Comparison of ENCODE assay signal across 8 cellular contexts in the genomic region with DNA sequence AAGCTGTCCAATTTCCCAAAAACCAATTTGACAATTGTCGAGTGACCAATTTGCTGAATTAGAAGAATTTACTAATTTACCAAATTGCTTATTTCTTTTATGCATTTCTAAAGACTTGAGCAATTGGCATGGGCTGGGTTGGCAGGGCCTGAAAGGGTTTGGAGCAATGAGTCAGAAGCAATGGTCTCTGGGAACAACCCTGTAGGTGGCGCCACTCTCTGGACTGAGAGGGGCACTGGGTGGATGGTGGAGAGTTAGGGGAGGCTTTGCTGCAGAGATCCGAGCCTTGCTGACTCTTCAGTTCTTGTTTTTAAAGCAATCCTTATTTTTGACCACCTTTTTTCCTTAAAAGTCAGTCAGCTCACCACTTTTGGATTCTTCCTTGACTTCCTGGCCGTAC.
DNase-seq lines count a peak whose midpoint lies in the region; ATAC-seq and TF ChIP-seq lines count a peak whose summit lies in the region.

No MANE protein-coding gene starts in this region.

- ATAC-seq in GM21423 (IDR thresholded peaks at IDR 0.05; ENCODE audit: unreplicated experiment) (no peak), GM19035 (IDR thresholded peaks at IDR 0.05; ENCODE audit: unreplicated experiment) (no peak)

- peak; percentile 70 for TF ChIP-seq CTCF in NB4 (IDR thresholded peaks at IDR 0.05; ENCODE audit: low read depth, low read length)

- H3K4me3 ChIP-seq in NB4 (ENCODE audit: low read depth, low read length), result no peak overlapping the region

- peak; percentile 2 to 3 for DNase-seq in NCI-H2081 (lab: John Stamatoyannopoulos, UW)
- DNase-seq in NCI-H2081 treated with DMSO at 0.1 percent for 48 hours (lab: John Stamatoyannopoulos, UW), result no peak
- peak; percentile 49 for DNase-seq in NB4 (ENCODE audit: low read depth)
- DNase-seq in activated naive CD4-positive, alpha-beta T cell treated with anti-CD3 and anti-CD28 coated beads, Interleukin-2, amount 50 U/mL, for 16 hours, result peak; percentile 32
- peak; percentile 23 for DNase-seq in medulla oblongata (ENCODE audit: extremely low spot score)
- no peak for DNase-seq in effector CD8-positive, alpha-beta T cell (lab: John Stamatoyannopoulos, UW)

- TF ChIP-seq POLR2A in NB4 (IDR thresholded peaks at IDR 0.05; ENCODE audit: extremely low read depth, insufficient read length), result no peak

Comparison
In these comparisons a context has a peak if more than half of its experiments do, and no peak if none do; other contexts are left out.
1. DNase-seq: peak in NCI-H2081 (2 of 2), NB4 (single experiment), activated naive CD4-positive, alpha-beta T cell treated with anti-CD3 and anti-CD28 coated beads, Interleukin-2, amount 50 U/mL, for 16 hours (single experiment) and medulla oblongata (single experiment); none in NCI-H2081 treated with DMSO at 0.1 percent for 48 hours (single experiment) and effector CD8-positive, alpha-beta T cell (single experiment).